In the genomic region with DNA sequence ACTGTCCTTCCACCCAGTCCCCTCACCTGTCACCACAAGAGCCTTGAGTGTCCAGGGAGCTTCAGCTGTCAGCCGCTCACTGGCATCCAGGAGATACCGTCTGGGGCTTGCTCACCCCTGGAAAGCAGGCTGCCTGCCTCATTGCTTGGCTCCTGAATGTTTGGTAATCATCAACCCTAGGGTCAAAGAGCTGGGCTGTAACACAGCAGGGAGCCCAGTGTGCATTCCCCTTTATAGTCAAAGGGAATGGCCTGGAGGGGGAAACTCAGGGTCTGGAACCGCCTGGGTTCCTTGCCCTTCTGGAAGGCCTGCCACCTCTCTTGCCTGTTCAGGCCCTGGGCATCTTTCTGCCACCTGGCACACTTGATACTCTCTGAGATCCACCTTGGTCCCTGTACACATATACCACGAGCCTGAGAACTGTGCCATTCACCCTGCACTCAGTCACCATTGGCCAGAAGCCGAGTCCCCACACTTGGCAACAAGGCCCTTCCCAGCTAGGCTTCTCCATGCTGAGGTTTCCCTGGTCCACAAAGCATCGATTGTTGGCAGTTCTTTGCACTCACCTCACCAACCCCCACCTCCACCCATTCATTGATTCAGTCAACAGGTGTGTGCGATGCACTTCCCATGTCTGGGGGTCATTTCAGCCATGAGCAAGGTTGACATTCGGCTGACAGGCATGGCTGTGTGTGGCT, we compare ENCODE assay signal across 28 cellular contexts. TPM values are rescaled to one million over a fixed set of nuclear protein-coding genes. Genes with fewer than 3 reads are reported as not detected.
A peak's percentile ranks its signal among the peaks of the same experiment; 100 is the strongest.
DNase-seq lines count a peak whose midpoint lies in the region; ATAC-seq and TF ChIP-seq lines count a peak whose summit lies in the region.
"Had no signal": no experiment of that assay in that cellular context is flagged by ENCODE, and none has a peak within 500 bp of the region (broad histone marks: within the 10 kb centered on the region; RNA-seq: fewer than 3 reads in every experiment).

No MANE protein-coding gene starts in this region.

- H3K36me3 Mint-ChIP-seq in progenitor cell of endocrine pancreas (ENCODE audit: insufficient read depth): peaks cover 3% of the 10 kb centered on the region

- peaks cover 6% of the 10 kb centered on the region for H3K9me3 Mint-ChIP-seq in progenitor cell of endocrine pancreas (ENCODE audit: low read depth)
- H3K9me3 Mint-ChIP-seq: stimulated activated naive CD8-positive, alpha-beta T cell treated with anti-CD3 and anti-CD28 coated beads, Interleukin-15, Interleukin-2, amounts not matched to agents 100 ng/mL and 50 ng/mL, for 24 hours; T-helper 2 cell treated with Interferon-gamma antibody and Interleukin-4, amounts not matched to agents 5 μg/mL and 100 μg/mL, for 36 hours had no signal

- H2AFZ ChIP-seq in mesenchymal stem cell (ENCODE audit: low read depth, low read length): no peak overlapping the region

- H3K23ac ChIP-seq in mesenchymal stem cell (ENCODE audit: low read length in 2 of 2): no peak overlapping the region

- H3K18ac ChIP-seq in mesenchymal stem cell (ENCODE audit: low read depth in 1 of 2, low read length in 2 of 2): no peak overlapping the region

- H2BK120ac ChIP-seq in mesenchymal stem cell (ENCODE audit: low read depth, low read length): no peak overlapping the region

- H3K27me3 ChIP-seq in adrenal gland (no peaks in the 10 kb centered on the region), mesenchymal stem cell (ENCODE audit: control insufficient read depth in 1 of 2, insufficient read depth in 1 of 2, low read length in 2 of 2) (peaks cover 32 to 62% of the 10 kb centered on the region in 2 experiments)
- H3K27me3 ChIP-seq: neutrophil, thyroid gland had no signal

- peak overlapping the region; percentile 96 for H3K27ac Mint-ChIP-seq in progenitor cell of endocrine pancreas
- H3K27ac Mint-ChIP-seq: stimulated activated naive CD8-positive, alpha-beta T cell treated with anti-CD3 and anti-CD28 coated beads, Interleukin-15, Interleukin-2, amounts not matched to agents 100 ng/mL and 50 ng/mL, for 24 hours; T-helper 2 cell treated with Interferon-gamma antibody and Interleukin-4, amounts not matched to agents 5 μg/mL and 100 μg/mL, for 36 hours had no signal

- WGBS in adrenal gland, 4 donors: 56 to 76% (median 66%) methylated on average over 4 to 8 of the region's 8 CpGs
- WGBS in mesenchymal stem cell: 73% methylated on average over 8 of the region's 8 CpGs

- H2BK12ac ChIP-seq in mesenchymal stem cell (ENCODE audit: low read length in 2 of 2): no peak overlapping the region

- TF ChIP-seq CTCF in C4-2B (conservative IDR thresholded peaks at IDR 0.05) (no peak), adrenal gland (IDR thresholded peaks at IDR 0.05) (no peak), progenitor cell of endocrine pancreas (IDR thresholded peaks at IDR 0.05; ENCODE audit: unreplicated experiment) (no peak)

- H3K4me3 ChIP-seq in adrenal gland (no peak overlapping the region), mesenchymal stem cell (ENCODE audit: insufficient read depth in 1 of 2, low read depth in 1 of 2, low read length in 2 of 2) (no peak overlapping the region)
- H3K4me3 ChIP-seq: skin epidermis, thyroid gland had no signal

- H3K27me3 Mint-ChIP-seq in progenitor cell of endocrine pancreas: peaks cover 7% of the 10 kb centered on the region

- no peak overlapping the region for H3K4me2 ChIP-seq in mesenchymal stem cell (ENCODE audit: low read length, poor library complexity, severe bottlenecking)

- H4K91ac ChIP-seq in mesenchymal stem cell (ENCODE audit: low read length): no peak overlapping the region

- peaks cover 30% of the 10 kb centered on the region for H3K4me1 Mint-ChIP-seq in progenitor cell of endocrine pancreas (ENCODE audit: low read depth)

- no peak overlapping the region for H2BK15ac ChIP-seq in mesenchymal stem cell (ENCODE audit: low read depth, poor library complexity, severe bottlenecking)

- TF ChIP-seq POLR2A in adrenal gland (IDR thresholded peaks at IDR 0.05): no peak

- ATAC-seq in GM21825 (IDR thresholded peaks at IDR 0.05; ENCODE audit: unreplicated experiment) (no peak), GM18907 (IDR thresholded peaks at IDR 0.05; ENCODE audit: unreplicated experiment) (no peak)
- ATAC-seq: HCT116, PC-3 had no signal

- H3K27ac ChIP-seq in C4-2B (peak overlapping the region; percentile 69; the same call in 1 of the 2 replicates), adrenal gland (peak overlapping the region in 4 of 5 donors; percentile 19 to 72 (median 38)), mesenchymal stem cell (ENCODE audit: low read length, poor library complexity, severe bottlenecking) (no peak overlapping the region)
- H3K27ac ChIP-seq: neutrophil, skin epidermis, thyroid gland had no signal

- DNase-seq in adrenal gland (no peak), left kidney (ENCODE audit: low read depth, low spot score) (peak; percentile 42), progenitor cell of endocrine pancreas (ENCODE audit: low spot score, unreplicated experiment) (no peak), mesenchymal stem cell (no peak)
- DNase-seq in activated T-cell treated with anti-CD3 and anti-CD28 coated beads, Interleukin-2, amount 50 U/mL, for 48 hours: no peak
- DNase-seq: activated CD4-positive, alpha-beta T cell treated with anti-CD3 and anti-CD28 coated beads for 4 hours; activated effector memory CD4-positive, alpha-beta T cell treated with anti-CD3 and anti-CD28 coated beads, Interleukin-2, amount 50 U/mL, for 16 hours; activated T-cell treated with anti-CD3 and anti-CD28 coated beads for 4 hours; DMS79; mammary epithelial cell; NCI-H1694 treated with DMSO at 0.1 percent for 48 hours; NCI-H2171 treated with DMSO at 0.1 percent for 48 hours; NCI-H510A treated with DMSO at 0.1 percent for 48 hours; PC-3; Right ventricle myocardium superior; thyroid gland had no signal

- no peaks in the 10 kb centered on the region for H3K36me3 ChIP-seq in adrenal gland (replicated peaks in 1 of 2)
- H3K36me3 ChIP-seq in mesenchymal stem cell (ENCODE audit: control insufficient read depth in 1 of 2, insufficient read depth in 2 of 2, low read depth in 1 of 2, low read length in 2 of 2): no peaks in the 10 kb centered on the region
- H3K36me3 ChIP-seq: neutrophil, thyroid gland had no signal

- H3K14ac ChIP-seq in mesenchymal stem cell (ENCODE audit: low read length in 2 of 2): no peak overlapping the region

- H3K79me1 ChIP-seq in mesenchymal stem cell (replicated peaks; ENCODE audit: low read length, poor library complexity, severe bottlenecking): no peaks in the 10 kb centered on the region

- intact Hi-C loops in adrenal gland (cut with DNase I): no loop called here

- peak overlapping the region; percentile 50 for H3K4me3 Mint-ChIP-seq in progenitor cell of endocrine pancreas (ENCODE audit: low read depth)
- H3K4me3 Mint-ChIP-seq: stimulated activated naive CD8-positive, alpha-beta T cell treated with anti-CD3 and anti-CD28 coated beads, Interleukin-15, Interleukin-2, amounts not matched to agents 100 ng/mL and 50 ng/mL, for 24 hours; T-helper 2 cell treated with Interferon-gamma antibody and Interleukin-4, amounts not matched to agents 5 μg/mL and 100 μg/mL, for 36 hours had no signal

- no peak overlapping the region for H4K8ac ChIP-seq in mesenchymal stem cell (ENCODE audit: low read length)

- H3K9ac ChIP-seq in mesenchymal stem cell (ENCODE audit: low read length): no peak overlapping the region

- H2AK5ac ChIP-seq in mesenchymal stem cell (ENCODE audit: low read length, severe bottlenecking): no peak overlapping the region

- no peaks in the 10 kb centered on the region for H3K9me3 ChIP-seq in adrenal gland (replicated peaks in 1 of 3)
- H3K9me3 ChIP-seq in mesenchymal stem cell (ENCODE audit: control insufficient read depth, low read length): no peaks in the 10 kb centered on the region
- H3K9me3 ChIP-seq: neutrophil, thyroid gland had no signal

- no peak overlapping the region for H3K4ac ChIP-seq in mesenchymal stem cell (ENCODE audit: low read depth in 1 of 2, low read length in 2 of 2)

- H2BK5ac ChIP-seq in mesenchymal stem cell (ENCODE audit: low read depth, low read length, poor library complexity, severe bottlenecking): no peak overlapping the region

- H3K4me1 ChIP-seq in adrenal gland (replicated peaks in 1 of 2) (peaks cover 0 to 18% of the 10 kb centered on the region in 2 donors), mesenchymal stem cell (ENCODE audit: control insufficient read depth, insufficient read depth, low read depth, low read length) (peaks cover 17% of the 10 kb centered on the region)
- H3K4me1 ChIP-seq: thyroid gland had no signal

RNA-seq across cellular contexts. Expression of a gene that starts 35.0 kb away (rescaled TPM):
- total RNA-seq in adrenal gland: 10 to 100 TPM; 17.2 to 37.6 (median 20.9) TPM
- 10 to 100 TPM; 50.9 to 67.2 (median 62.2) TPM for polyA plus RNA-seq in adrenal gland
- total RNA-seq in progenitor cell of endocrine pancreas: 43.3 and 46.8 TPM in 2 replicates
- 38.2 TPM for polyA plus RNA-seq in mesenchymal stem cell (2013, experiment 1 of 2)
- polyA plus RNA-seq in mesenchymal stem cell (2013, experiment 2 of 2): 36.4 TPM

RNA-seq across cellular contexts. Expression of a gene that starts 59.9 kb away (rescaled TPM):
- total RNA-seq in adrenal gland: under 1 TPM in 3 of 8 donors, not detected in 5; 0.50 to 0.96 (median 0.71) TPM
- polyA plus RNA-seq in adrenal gland: 1 to 10 TPM in 1 of 3 donors, under 1 TPM in 1, not detected in 1; 0.10 to 1.2 TPM
- not detected in 2 replicates for total RNA-seq in progenitor cell of endocrine pancreas
- polyA plus RNA-seq in mesenchymal stem cell (2013, experiment 1 of 2): not detected
- polyA plus RNA-seq in mesenchymal stem cell (2013, experiment 2 of 2): not detected
- total RNA-seq: A673, LHCN-M2, mammary epithelial cell, PC-3, pulmonary artery endothelial cell, Right ventricle myocardium superior, thyroid gland had no signal
- polyA plus RNA-seq: BJ, mammary epithelial cell had no signal
